ENCODE assay signal across 12 cellular contexts in genomic region chr16:73066927-73067670, GRCh38.
DNase-seq lines count a peak whose midpoint lies in the region; ATAC-seq and TF ChIP-seq lines count a peak whose summit lies in the region.
"Had no signal": no experiment of that assay in that cellular context is flagged by ENCODE, and none has a peak within 500 bp of the region (broad histone marks: within the 10 kb centered on the region; RNA-seq: fewer than 3 reads in every experiment).

No MANE protein-coding gene starts in this region.

- peak overlapping the region; percentile 100 for H3K27ac ChIP-seq in brain microvascular endothelial cell
- H3K27ac ChIP-seq: C4-2B had no signal

- no peaks in the 10 kb centered on the region for H3K27me3 ChIP-seq in brain microvascular endothelial cell (replicated peaks)

- peak overlapping the region; percentile 30 for H3K4me3 ChIP-seq in brain microvascular endothelial cell (ENCODE audit: low read depth, low read length)

- ATAC-seq in HG02763 (IDR thresholded peaks at IDR 0.05; ENCODE audit: unreplicated experiment) (no peak), HG02981 (IDR thresholded peaks at IDR 0.05; ENCODE audit: unreplicated experiment) (no peak)
- ATAC-seq: Panc1 had no signal

- no peak for TF ChIP-seq CTCF in brain microvascular endothelial cell (IDR thresholded peaks at IDR 0.05; ENCODE audit: low read depth, low read length, missing control alignments)

- DNase-seq in EL = peak; percentile 49
- DNase-seq in brain microvascular endothelial cell = peak; percentile 72
- DNase-seq in iris pigment epithelial cell (ENCODE audit: low read depth) = peak; percentile 66
- peak; percentile 57 for DNase-seq in retina
- no peak for DNase-seq in midbrain (lab: John Stamatoyannopoulos, UW)
- DNase-seq in Ammon's horn (ENCODE audit: low spot score) = no peak
- DNase-seq: activated B cell treated with CpG ODN at 0.5 μM for 24 hours, NCI-H1092 treated with DMSO at 0.1 percent for 48 hours had no signal

- no peaks in the 10 kb centered on the region for H3K36me3 ChIP-seq in brain microvascular endothelial cell (replicated peaks)

- in situ Hi-C loops in brain microvascular endothelial cell (cut with HindIII; ENCODE audit: low pct_ligation_motif_present, low sequenced_read_pairs) = no loop called here

Comparison
In these comparisons a context has a peak if more than half of its experiments do, and no peak if none do; other contexts are left out.
1. DNase-seq: peak in EL (single experiment), brain microvascular endothelial cell (single experiment), iris pigment epithelial cell (single experiment) and retina (single experiment); none in midbrain (single experiment) and Ammon's horn (single experiment).